In the genomic region with DNA sequence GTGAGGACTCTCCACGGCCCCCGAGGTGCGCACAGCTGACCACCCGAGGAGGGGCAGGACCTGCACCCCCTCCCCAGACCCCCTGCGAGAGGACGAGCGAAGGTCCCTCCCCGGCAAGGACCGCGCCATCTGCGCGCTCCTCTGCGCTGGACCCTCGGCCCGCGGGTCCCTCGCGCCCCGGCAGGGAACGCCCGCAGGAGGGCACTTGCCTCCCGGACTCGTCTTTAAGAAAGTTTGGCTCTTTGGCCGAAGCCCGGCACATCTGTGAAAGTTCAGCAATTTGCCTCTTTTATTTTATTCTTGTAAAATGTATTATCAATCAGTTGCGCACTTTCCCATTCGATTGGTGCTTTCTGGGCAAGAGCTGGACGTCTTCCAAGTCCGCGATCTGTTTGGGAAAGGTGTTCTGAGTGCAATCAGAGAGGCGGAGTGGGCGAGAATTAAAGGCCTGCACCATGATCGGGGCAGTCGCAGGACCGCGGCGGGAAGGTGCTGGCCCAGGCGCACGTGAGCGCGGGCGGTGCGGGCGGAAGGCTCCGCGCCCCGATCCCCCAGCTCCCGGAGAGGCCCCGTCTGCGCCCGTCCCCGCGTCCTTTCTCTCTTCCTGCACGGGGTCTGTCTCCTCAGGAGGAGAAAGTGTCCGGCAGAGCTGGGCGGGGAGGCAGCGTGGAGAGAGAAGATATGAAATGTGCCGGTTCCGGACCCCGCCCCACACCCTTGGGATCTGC, we compare ENCODE assay signal across 8 cellular contexts. TPM values are rescaled to one million over a fixed set of nuclear protein-coding genes. Genes with fewer than 3 reads are reported as not detected.
DNase-seq lines count a peak whose midpoint lies in the region; ATAC-seq and TF ChIP-seq lines count a peak whose summit lies in the region.

No MANE protein-coding gene starts in this region.

- peaks cover 12% of the 10 kb centered on the region for H3K27me3 Mint-ChIP-seq in CD8-positive, alpha-beta T cell (ENCODE audit: low read depth)
- H3K27me3 Mint-ChIP-seq in memory B cell, result peaks cover 11% of the 10 kb centered on the region

- H3K4me1 ChIP-seq in CD8-positive, alpha-beta T cell (ENCODE audit: insufficient read depth, low read length), result peaks cover 14% of the 10 kb centered on the region
- H3K4me1 ChIP-seq in urinary bladder (ENCODE audit: insufficient read depth), result peaks cover 4% of the 10 kb centered on the region

- POLR2A ChIA-PET in CD8-positive, alpha-beta T cell (lab: Charles Lee), result no interaction called here

- H3K4me3 Mint-ChIP-seq in CD8-positive, alpha-beta T cell, result peak overlapping the region; percentile 76
- peak overlapping the region; percentile 59 for H3K4me3 Mint-ChIP-seq in memory B cell

- ATAC-seq in CD8-positive, alpha-beta T cell, result peak; percentile 38
- ATAC-seq in memory B cell (ENCODE audit: low read depth) (no peak), HG02610 (IDR thresholded peaks at IDR 0.05; ENCODE audit: unreplicated experiment) (no peak)

- no peaks in the 10 kb centered on the region for H3K36me3 Mint-ChIP-seq in CD8-positive, alpha-beta T cell
- peaks cover 1% of the 10 kb centered on the region for H3K36me3 Mint-ChIP-seq in memory B cell

- H3K27ac ChIP-seq in CD8-positive, alpha-beta T cell (ENCODE audit: low read depth, low read length), result no peak overlapping the region
- no peak overlapping the region for H3K27ac ChIP-seq in urinary bladder (ENCODE audit: low read depth)

- CTCF ChIA-PET in CD8-positive, alpha-beta T cell (lab: Charles Lee), result interaction anchor here (0.6 to 2.3 kb wide), 23 partner anchors 8 to 349 kb away, joined by 3 to 10 read pairs (median 5); no protein-coding TSS in a partner anchor

- H3K9me3 Mint-ChIP-seq in CD8-positive, alpha-beta T cell, result no peaks in the 10 kb centered on the region
- H3K9me3 Mint-ChIP-seq in memory B cell, result no peaks in the 10 kb centered on the region

- DNase-seq in CD8-positive, alpha-beta T cell, result no peak
- DNase-seq in NCI-H1105 treated with DMSO at 0.1 percent for 48 hours (lab: John Stamatoyannopoulos, UW) (peak; percentile 8), dermis blood vessel endothelial cell (peak; percentile 33), memory B cell (ENCODE audit: low spot score in 2 of 2) (no peak), retina (no peak), mesenteric fat pad (ENCODE audit: low spot score) (no peak)

- peak overlapping the region; percentile 64 for H3K4me3 ChIP-seq in CD8-positive, alpha-beta T cell (ENCODE audit: low read depth, low read length)
- H3K4me3 ChIP-seq in urinary bladder (ENCODE audit: low read depth, low read length), result peak overlapping the region; percentile 64

- H3K27me3 ChIP-seq in CD8-positive, alpha-beta T cell (ENCODE audit: insufficient read depth, low read length), result peaks cover 15% of the 10 kb centered on the region

- intact Hi-C loops in CD8-positive, alpha-beta T cell (cut with DNase I, micrococcal nuclease), result loop anchor here (1.0 to 2.0 kb wide), 3 partner anchors 43 to 117 kb away; no protein-coding TSS in a partner anchor

- no peak overlapping the region for H3K27ac Mint-ChIP-seq in CD8-positive, alpha-beta T cell
- H3K27ac Mint-ChIP-seq in memory B cell, result no peak overlapping the region

- H3K36me3 ChIP-seq in CD8-positive, alpha-beta T cell (ENCODE audit: insufficient read depth, low read length), result no peaks in the 10 kb centered on the region
- no peaks in the 10 kb centered on the region for H3K36me3 ChIP-seq in urinary bladder (ENCODE audit: insufficient read depth)

- TF ChIP-seq CTCF in CD8-positive, alpha-beta T cell (IDR thresholded peaks at IDR 0.05), result no peak

- H3K9me3 ChIP-seq in CD8-positive, alpha-beta T cell (ENCODE audit: low read length), result no peaks in the 10 kb centered on the region

- peaks cover 10% of the 10 kb centered on the region for H3K4me1 Mint-ChIP-seq in CD8-positive, alpha-beta T cell (ENCODE audit: low read depth)
- peaks cover 2% of the 10 kb centered on the region for H3K4me1 Mint-ChIP-seq in memory B cell

- 2% methylated on average over 60 of the region's 60 CpGs for WGBS in urinary bladder

RNA-seq across cellular contexts. Expression of a gene that starts 1.6 kb away (rescaled TPM):
- under 1 TPM in 1 of 2 experiments, not detected in 1; 0.22 TPM for total RNA-seq in CD8-positive, alpha-beta T cell
- total RNA-seq in dermis blood vessel endothelial cell (0.28 TPM in 1 of 2 replicates, not detected in the other), urinary bladder (6.7 TPM), mesenteric fat pad (5.7 TPM)
- polyA plus RNA-seq in urinary bladder, result 14.5 TPM

RNA-seq across cellular contexts. Expression of a gene that starts 24.8 kb away (rescaled TPM):
- total RNA-seq in CD8-positive, alpha-beta T cell, result 100 to 1,000 TPM in 1 of 2 experiments, 10 to 100 TPM in 1; 94.1 to 103 TPM
- total RNA-seq in dermis blood vessel endothelial cell (68.1 and 96.8 TPM in 2 replicates), urinary bladder (132 TPM), mesenteric fat pad (51.3 TPM)
- polyA plus RNA-seq in urinary bladder, result 84.5 TPM

RNA-seq across cellular contexts. Expression of a gene that starts 25.7 kb away (rescaled TPM):
- total RNA-seq in CD8-positive, alpha-beta T cell, result 10 to 100 TPM; 60.6 to 61.6 TPM
- total RNA-seq in dermis blood vessel endothelial cell (17.9 and 28.6 TPM in 2 replicates), urinary bladder (155 TPM), mesenteric fat pad (16.7 TPM)
- polyA plus RNA-seq in urinary bladder, result 24.5 TPM

Comparison
In these comparisons a context has a peak if more than half of its experiments do, and no peak if none do; other contexts are left out.
1. DNase-seq: peak in NCI-H1105 treated with DMSO at 0.1 percent for 48 hours (single experiment) and dermis blood vessel endothelial cell (single experiment); none in CD8-positive, alpha-beta T cell (0 of 7), memory B cell (0 of 2), retina (single experiment) and mesenteric fat pad (single experiment).